ENCODE assay signal across 22 cellular contexts in genomic region chr4:74583757-74584156, GRCh38.
A peak's percentile ranks its signal among the peaks of the same experiment; 100 is the strongest.
DNase-seq lines count a peak whose midpoint lies in the region; TF ChIP-seq lines count a peak whose summit lies in the region.
"Had no signal": no experiment of that assay in that cellular context is flagged by ENCODE, and none has a peak within 500 bp of the region (broad histone marks: within the 10 kb centered on the region; RNA-seq: fewer than 3 reads in every experiment).

No MANE protein-coding gene starts in this region.

- H3K9ac ChIP-seq in adipocyte (ENCODE audit: low read length) = no peak overlapping the region

- H3K27me3 ChIP-seq in adipocyte (replicated peaks; ENCODE audit: control insufficient read depth, insufficient read depth, low read length) = no peaks in the 10 kb centered on the region
- H3K27me3 ChIP-seq: MG63, SJCRH30, uterus had no signal

- H3K4me3 ChIP-seq in adipocyte (ENCODE audit: low read length) (peak overlapping the region; percentile 45), coronary artery (no peak overlapping the region)
- H3K4me3 ChIP-seq: MG63, SJCRH30, uterus had no signal

- peaks cover 16% of the 10 kb centered on the region for H3K4me1 ChIP-seq in adipocyte (ENCODE audit: control insufficient read depth, insufficient read depth, low read length)
- H3K4me1 ChIP-seq: SJCRH30, uterus had no signal

- no peak for TF ChIP-seq CTCF in coronary artery (IDR thresholded peaks at IDR 0.05)

- H3K9me3 ChIP-seq in adipocyte (ENCODE audit: control insufficient read depth, low read length) = no peaks in the 10 kb centered on the region
- H3K9me3 ChIP-seq: MG63, SJCRH30, uterus had no signal

- peak; percentile 18 for DNase-seq in MV-4-11 (lab: John Stamatoyannopoulos, UW)
- peak; percentile 65 for DNase-seq in adipocyte (ENCODE audit: low read depth)
- DNase-seq in fibroblast of peridontal ligament (ENCODE audit: extremely low read depth) = peak; percentile 29
- DNase-seq in renal cortical epithelial cell (ENCODE audit: low read depth) = peak; percentile 34
- DNase-seq in OCI-M2 (lab: John Stamatoyannopoulos, UW; ENCODE audit: unreplicated experiment) = no peak
- no peak for DNase-seq in NCI-H69 (lab: John Stamatoyannopoulos, UW)
- DNase-seq in coronary artery (ENCODE audit: low spot score) = no peak
- DNase-seq: activated CD8-positive, alpha-beta memory T cell treated with anti-CD3 and anti-CD28 coated beads for 24 hours; activated naive CD4-positive, alpha-beta T cell treated with anti-CD3 and anti-CD28 coated beads, Interleukin-2, amount 10 ng/mL, durations not matched to agents 7 days and 5 days; activated T-cell treated with anti-CD3 and anti-CD28 coated beads, Interleukin-2, amount 50 U/mL, for 48 hours; anterior cingulate cortex; CD4-positive, alpha-beta memory T cell; central memory CD4-positive, alpha-beta T cell; DMS153; glutamatergic neuron; left colon; MG63; NCI-H2171 treated with DMSO at 0.1 percent for 48 hours; NCI-H526 treated with DMSO at 0.1 percent for 48 hours; SJCRH30; T-helper 1 cell; uterus had no signal

- no peaks in the 10 kb centered on the region for H3K36me3 ChIP-seq in adipocyte (ENCODE audit: control insufficient read depth, insufficient read depth, low read length, severe bottlenecking)
- H3K36me3 ChIP-seq: MG63, SJCRH30, uterus had no signal

- no peak overlapping the region for H3K27ac ChIP-seq in coronary artery
- H3K27ac ChIP-seq: SJCRH30, uterus had no signal

Comparison
In these comparisons a context has a peak if more than half of its experiments do, and no peak if none do; other contexts are left out.
1. DNase-seq: peak in MV-4-11 (single experiment), adipocyte (single experiment), fibroblast of peridontal ligament (single experiment) and renal cortical epithelial cell (single experiment); none in OCI-M2 (single experiment), NCI-H69 (single experiment) and coronary artery (single experiment).